ENCODE assay signal across 17 cellular contexts in genomic region chr12:123354600-123354999, GRCh38. TPM values are rescaled to one million over a fixed set of nuclear protein-coding genes. Genes with fewer than 3 reads are reported as not detected.
DNase-seq lines count a peak whose midpoint lies in the region; ATAC-seq and TF ChIP-seq lines count a peak whose summit lies in the region.
"Had no signal": no experiment of that assay in that cellular context is flagged by ENCODE, and none has a peak within 500 bp of the region (broad histone marks: within the 10 kb centered on the region; RNA-seq: fewer than 3 reads in every experiment).

No MANE protein-coding gene starts in this region.

- no peaks in the 10 kb centered on the region for H3K9me3 Mint-ChIP-seq in stimulated activated naive CD8-positive, alpha-beta T cell treated with anti-CD3 and anti-CD28 coated beads, Interleukin-15, amount 100 ng/mL, for 72 hours
- H3K9me3 Mint-ChIP-seq in activated T-helper 1 cell treated with anti-CD3 and anti-CD28 coated beads, Interleukin-12 subunit alpha, Interleukin-12 subunit beta, Interleukin-2, Interleukin-4 antibody, amounts not matched to agents 30 ng/mL and 10 ng/mL and 1 ng/mL, durations not matched to agents 14 hours and 24 hours and 36 hours, result no peaks in the 10 kb centered on the region
- no peaks in the 10 kb centered on the region for H3K9me3 Mint-ChIP-seq in memory B cell

- peaks cover 16% of the 10 kb centered on the region for H3K36me3 Mint-ChIP-seq in activated T-helper 1 cell treated with anti-CD3 and anti-CD28 coated beads, Interleukin-12 subunit alpha, Interleukin-12 subunit beta, Interleukin-2, Interleukin-4 antibody, amounts not matched to agents 30 ng/mL and 10 ng/mL and 1 ng/mL, durations not matched to agents 14 hours and 24 hours and 36 hours (ENCODE audit: low read depth)
- peaks cover 10% of the 10 kb centered on the region for H3K36me3 Mint-ChIP-seq in memory B cell

- TF ChIP-seq CTCF in uterus (IDR thresholded peaks at IDR 0.05), result no peak

- no peak overlapping the region for H3K4me3 ChIP-seq in uterus
- H3K4me3 ChIP-seq: K562 had no signal

- H3K27me3 ChIP-seq in uterus, result no peaks in the 10 kb centered on the region

- H3K9me3 ChIP-seq in uterus, result no peaks in the 10 kb centered on the region

- no peak for DNase-seq in stimulated activated naive CD8-positive, alpha-beta T cell treated with anti-CD3 and anti-CD28 coated beads, Interleukin-15, Interleukin-2, amounts not matched to agents 100 U/mL and 50 U/mL, for 24 hours
- no peak for DNase-seq in stimulated activated naive CD8-positive, alpha-beta T cell treated with anti-CD3 and anti-CD28 coated beads, Interleukin-15, amount 100 ng/mL, for 72 hours
- DNase-seq in activated T-helper 1 cell treated with anti-CD3 and anti-CD28 coated beads, Interleukin-12 subunit alpha, Interleukin-12 subunit beta, Interleukin-2, Interleukin-4 antibody, amounts not matched to agents 30 ng/mL and 10 ng/mL and 1 ng/mL, durations not matched to agents 14 hours and 24 hours and 36 hours (ENCODE audit: low spot score), result no peak
- DNase-seq in memory B cell (ENCODE audit: low spot score in 2 of 2) (no peak), pons (ENCODE audit: low spot score) (no peak), uterus (no peak)
- DNase-seq: DMS79 treated with DMSO at 0.1 percent for 48 hours, GF-D8, GOT3, NCI-H1048, NCI-H2107, NCI-H226, NCI-H69, PC-3 had no signal

- no peak overlapping the region for H3K4me3 Mint-ChIP-seq in stimulated activated naive CD8-positive, alpha-beta T cell treated with anti-CD3 and anti-CD28 coated beads, Interleukin-15, amount 100 ng/mL, for 72 hours
- H3K4me3 Mint-ChIP-seq in activated T-helper 1 cell treated with anti-CD3 and anti-CD28 coated beads, Interleukin-12 subunit alpha, Interleukin-12 subunit beta, Interleukin-2, Interleukin-4 antibody, amounts not matched to agents 30 ng/mL and 10 ng/mL and 1 ng/mL, durations not matched to agents 14 hours and 24 hours and 36 hours, result no peak overlapping the region
- no peak overlapping the region for H3K4me3 Mint-ChIP-seq in memory B cell
- H3K4me3 Mint-ChIP-seq: CD14-positive monocyte had no signal

- no peaks in the 10 kb centered on the region for H3K36me3 ChIP-seq in uterus

- no peaks in the 10 kb centered on the region for H3K4me1 ChIP-seq in uterus

- H3K4me1 Mint-ChIP-seq in stimulated activated naive CD8-positive, alpha-beta T cell treated with anti-CD3 and anti-CD28 coated beads, Interleukin-15, amount 100 ng/mL, for 72 hours, result peaks cover 65% of the 10 kb centered on the region
- peaks cover 49% of the 10 kb centered on the region for H3K4me1 Mint-ChIP-seq in activated T-helper 1 cell treated with anti-CD3 and anti-CD28 coated beads, Interleukin-12 subunit alpha, Interleukin-12 subunit beta, Interleukin-2, Interleukin-4 antibody, amounts not matched to agents 30 ng/mL and 10 ng/mL and 1 ng/mL, durations not matched to agents 14 hours and 24 hours and 36 hours (ENCODE audit: low read depth)
- H3K4me1 Mint-ChIP-seq in memory B cell, result peaks cover 22% of the 10 kb centered on the region

- intact Hi-C loops in activated T-helper 1 cell treated with anti-CD3 and anti-CD28 coated beads, Interleukin-12 subunit alpha, Interleukin-12 subunit beta, Interleukin-2, Interleukin-4 antibody, amounts not matched to agents 30 ng/mL and 10 ng/mL and 1 ng/mL, durations not matched to agents 14 hours and 24 hours and 36 hours (cut with micrococcal nuclease), result no loop called here
- intact Hi-C loops in uterus (cut with DNase I; ENCODE audit: low total_unique reads), result no loop called here

- H3K27me3 Mint-ChIP-seq in stimulated activated naive CD8-positive, alpha-beta T cell treated with anti-CD3 and anti-CD28 coated beads, Interleukin-15, amount 100 ng/mL, for 72 hours, result no peaks in the 10 kb centered on the region
- H3K27me3 Mint-ChIP-seq in activated T-helper 1 cell treated with anti-CD3 and anti-CD28 coated beads, Interleukin-12 subunit alpha, Interleukin-12 subunit beta, Interleukin-2, Interleukin-4 antibody, amounts not matched to agents 30 ng/mL and 10 ng/mL and 1 ng/mL, durations not matched to agents 14 hours and 24 hours and 36 hours (ENCODE audit: insufficient read depth), result no peaks in the 10 kb centered on the region
- no peaks in the 10 kb centered on the region for H3K27me3 Mint-ChIP-seq in memory B cell

- no peak for TF ChIP-seq POLR2A in uterus (IDR thresholded peaks at IDR 0.05)

- peak; percentile 76 for ATAC-seq in stimulated activated naive CD8-positive, alpha-beta T cell treated with anti-CD3 and anti-CD28 coated beads, Interleukin-15, Interleukin-2, amounts not matched to agents 100 U/mL and 50 U/mL, for 24 hours
- no peak for ATAC-seq in stimulated activated naive CD8-positive, alpha-beta T cell treated with anti-CD3 and anti-CD28 coated beads, Interleukin-15, amount 100 ng/mL, for 72 hours
- ATAC-seq in memory B cell (ENCODE audit: low read depth) (no peak), GM18520 (IDR thresholded peaks at IDR 0.05; ENCODE audit: unreplicated experiment) (no peak)
- ATAC-seq: K562, PC-3 had no signal

- peak overlapping the region in 1 of 2 donors; percentile 21 for H3K27ac Mint-ChIP-seq in stimulated activated naive CD8-positive, alpha-beta T cell treated with anti-CD3 and anti-CD28 coated beads, Interleukin-15, amount 100 ng/mL, for 72 hours
- H3K27ac Mint-ChIP-seq in activated T-helper 1 cell treated with anti-CD3 and anti-CD28 coated beads, Interleukin-12 subunit alpha, Interleukin-12 subunit beta, Interleukin-2, Interleukin-4 antibody, amounts not matched to agents 30 ng/mL and 10 ng/mL and 1 ng/mL, durations not matched to agents 14 hours and 24 hours and 36 hours, result peak overlapping the region; percentile 22
- peak overlapping the region; percentile 47 for H3K27ac Mint-ChIP-seq in memory B cell
- H3K27ac Mint-ChIP-seq: CD14-positive monocyte had no signal

- no peak overlapping the region for H3K27ac ChIP-seq in uterus

RNA-seq across cellular contexts. Expression of gene SBNO1, which starts 10.0 kb away (rescaled TPM):
- 51.6 and 52.8 TPM in 2 replicates for total RNA-seq in activated T-helper 1 cell treated with anti-CD3 and anti-CD28 coated beads, Interleukin-12 subunit alpha, Interleukin-12 subunit beta, Interleukin-2, Interleukin-4 antibody, amounts not matched to agents 30 ng/mL and 10 ng/mL and 1 ng/mL, durations not matched to agents 14 hours and 24 hours and 36 hours
- 10 to 100 TPM; 16.8 to 40.5 (median 33.0) TPM for total RNA-seq in uterus

RNA-seq across cellular contexts. Expression of gene KMT5A, which starts 29.3 kb away (rescaled TPM):
- total RNA-seq in activated T-helper 1 cell treated with anti-CD3 and anti-CD28 coated beads, Interleukin-12 subunit alpha, Interleukin-12 subunit beta, Interleukin-2, Interleukin-4 antibody, amounts not matched to agents 30 ng/mL and 10 ng/mL and 1 ng/mL, durations not matched to agents 14 hours and 24 hours and 36 hours, result 69.1 and 70.1 TPM in 2 replicates
- total RNA-seq in uterus, result 10 to 100 TPM; 20.9 to 71.5 (median 42.1) TPM
